In the genomic region with DNA sequence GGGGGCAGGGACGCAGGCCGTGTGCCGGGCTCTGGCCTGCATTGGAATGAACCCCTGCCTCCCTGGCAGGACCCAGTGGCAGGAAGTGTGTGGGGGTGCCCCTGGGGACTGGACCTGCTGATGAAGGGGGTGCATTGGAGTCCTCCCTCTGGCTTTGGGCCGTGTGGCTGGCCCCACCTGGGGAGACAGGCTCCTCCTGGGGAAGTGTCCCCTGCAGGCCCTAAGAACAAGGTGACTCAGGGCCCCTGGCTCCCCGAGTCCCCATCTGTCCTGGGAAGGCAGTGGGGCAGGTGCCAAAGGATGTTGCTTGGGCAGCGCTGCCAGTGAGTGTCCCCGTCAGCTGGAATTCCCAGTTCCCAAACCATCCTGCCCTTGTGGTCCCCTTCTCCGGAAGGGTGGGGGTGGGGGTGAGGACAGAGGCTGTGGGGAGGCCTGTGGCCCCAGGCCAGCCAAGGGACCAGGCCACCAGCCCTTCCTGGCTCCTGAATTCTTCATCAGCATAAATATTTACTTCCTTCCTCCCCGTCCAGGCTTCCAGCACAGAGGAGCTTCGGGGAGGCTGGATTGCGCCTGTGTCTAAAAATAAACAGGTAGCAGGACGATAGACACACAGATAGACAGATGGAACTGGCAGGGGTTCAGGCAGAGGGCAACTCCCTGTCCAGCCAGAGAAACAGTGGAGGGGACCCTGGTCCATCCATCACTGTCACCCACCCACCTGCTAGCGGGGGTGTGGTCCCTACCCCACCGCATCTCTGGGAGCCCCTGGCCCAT, we compare ENCODE assay signal across 9 cellular contexts. TPM values are rescaled to one million over a fixed set of nuclear protein-coding genes. Genes with fewer than 3 reads are reported as not detected.
DNase-seq lines count a peak whose midpoint lies in the region; ATAC-seq and TF ChIP-seq lines count a peak whose summit lies in the region.
"Had no signal": no experiment of that assay in that cellular context is flagged by ENCODE, and none has a peak within 500 bp of the region (broad histone marks: within the 10 kb centered on the region; RNA-seq: fewer than 3 reads in every experiment).

No MANE protein-coding gene starts in this region.

- no peak overlapping the region for H3K27ac Mint-ChIP-seq in central memory CD8-positive, alpha-beta T cell (ENCODE audit: low read depth)

- H3K4me3 ChIP-seq in HUES6 (ENCODE audit: low read depth, low read length) (peak overlapping the region; percentile 62; the same call in 1 of the 2 replicates), liver (ENCODE audit: low read depth in 1 of 3, low read length in 3 of 3) (no peak overlapping the region), stomach smooth muscle (ENCODE audit: low read length in 2 of 2) (peak overlapping the region; percentile 46 to 75)
- no peak overlapping the region for H3K4me3 ChIP-seq in effector memory CD4-positive, alpha-beta T cell (ENCODE audit: insufficient read depth, low read depth, low read length, poor library complexity, severe bottlenecking)

- no peaks in the 10 kb centered on the region for H3K27me3 ChIP-seq in HUES6 (ENCODE audit: control insufficient read depth, insufficient read depth, low read length)
- no peaks in the 10 kb centered on the region for H3K27me3 ChIP-seq in liver (ENCODE audit: control insufficient read depth in 4 of 4, insufficient read depth in 4 of 4, low read length in 3 of 4)
- H3K27me3 ChIP-seq in stomach smooth muscle (ENCODE audit: control insufficient read depth in 1 of 2, insufficient read depth in 2 of 2, low read length in 2 of 2), result no peaks in the 10 kb centered on the region
- H3K27me3 ChIP-seq in effector memory CD4-positive, alpha-beta T cell (replicated peaks; ENCODE audit: control insufficient read depth, insufficient read depth, low read length, poor library complexity, severe bottlenecking), result no peaks in the 10 kb centered on the region

- 52% methylated on average over 14 of the region's 14 CpGs for WGBS in liver

- H3K4me1 ChIP-seq in HUES6 (ENCODE audit: control insufficient read depth, insufficient read depth, low read length), result peaks cover 24% of the 10 kb centered on the region
- peaks cover 5 to 31% (median 11%) of the 10 kb centered on the region in 4 donors for H3K4me1 ChIP-seq in liver (ENCODE audit: control insufficient read depth in 4 of 4, insufficient read depth in 4 of 4, low read length in 3 of 4)
- H3K4me1 ChIP-seq in stomach smooth muscle (ENCODE audit: control insufficient read depth, insufficient read depth, low read length), result peaks cover 56% of the 10 kb centered on the region
- peaks cover 10% of the 10 kb centered on the region for H3K4me1 ChIP-seq in effector memory CD4-positive, alpha-beta T cell (ENCODE audit: control insufficient read depth, insufficient read depth, low read length, poor library complexity, severe bottlenecking)

- no peaks in the 10 kb centered on the region for H3K36me3 Mint-ChIP-seq in central memory CD8-positive, alpha-beta T cell (ENCODE audit: insufficient read depth)

- no peaks in the 10 kb centered on the region for H3K27me3 Mint-ChIP-seq in central memory CD8-positive, alpha-beta T cell

- no peak for TF ChIP-seq CTCF in liver (IDR thresholded peaks at IDR 0.05; ENCODE audit: low read depth, low read length, missing input control)

- 0 out of 2 replicates have a peak overlapping the region, but pooled peaks have one; percentile 40 for H3K27ac ChIP-seq in HUES6 (ENCODE audit: low read depth, low read length)
- peak overlapping the region; percentile 46 to 76 for H3K27ac ChIP-seq in liver (ENCODE audit: low read depth in 1 of 2, low read length in 2 of 2)
- peak overlapping the region; percentile 80 for H3K27ac ChIP-seq in stomach smooth muscle (ENCODE audit: low read length)
- no peak overlapping the region for H3K27ac ChIP-seq in effector memory CD4-positive, alpha-beta T cell (ENCODE audit: insufficient read depth, low read length, poor library complexity, severe bottlenecking)

- H3K4me3 Mint-ChIP-seq in central memory CD8-positive, alpha-beta T cell, result peak overlapping the region; percentile 65

- DNase-seq in central memory CD8-positive, alpha-beta T cell (ENCODE audit: low spot score in 2 of 2), result no peak
- DNase-seq in germinal center (ENCODE audit: low spot score) (no peak), GM19238 (ENCODE audit: insufficient read length, low spot score) (no peak)
- DNase-seq in effector memory CD4-positive, alpha-beta T cell, result no peak
- no peak for DNase-seq in activated CD8-positive, alpha-beta memory T cell treated with anti-CD3 and anti-CD28 coated beads, Interleukin-2, amount 50 U/mL, for 48 hours
- DNase-seq: NCI-H526 treated with DMSO at 0.1 percent for 48 hours had no signal

- TF ChIP-seq RAD21 in liver (IDR thresholded peaks at IDR 0.05), result no peak

- H3K9me3 Mint-ChIP-seq in central memory CD8-positive, alpha-beta T cell, result no peaks in the 10 kb centered on the region

- H3K36me3 ChIP-seq in HUES6 (ENCODE audit: control insufficient read depth, insufficient read depth, low read length) (peaks cover 10% of the 10 kb centered on the region; the same call in 1 of the 2 replicates), liver (ENCODE audit: control insufficient read depth in 4 of 4, insufficient read depth in 3 of 4, low read depth in 1 of 4, low read length in 3 of 4) (no peaks in the 10 kb centered on the region), stomach smooth muscle (ENCODE audit: control insufficient read depth in 2 of 2, insufficient read depth in 2 of 2, low read length in 2 of 2) (peaks cover 0 to 5% of the 10 kb centered on the region in 2 donors)
- no peaks in the 10 kb centered on the region for H3K36me3 ChIP-seq in effector memory CD4-positive, alpha-beta T cell (ENCODE audit: control insufficient read depth, insufficient read depth, low read length)

- H3K9ac ChIP-seq in HUES6 (ENCODE audit: low read length), result peak overlapping the region; percentile 37
- no peak overlapping the region for H3K9ac ChIP-seq in liver (ENCODE audit: low read depth in 1 of 2, low read length in 2 of 2)
- peak overlapping the region; percentile 68 for H3K9ac ChIP-seq in stomach smooth muscle (ENCODE audit: low read length in 2 of 2)

- no peak for ATAC-seq in central memory CD8-positive, alpha-beta T cell (replicated peaks; ENCODE audit: extremely low read depth, poor library complexity, severe bottlenecking)

- 0 out of 2 replicates have a peak, but pooled peaks cover 2% of the 10 kb centered on the region for H3K9me3 ChIP-seq in HUES6 (ENCODE audit: control insufficient read depth, insufficient read depth, low read depth, low read length)
- H3K9me3 ChIP-seq in liver (ENCODE audit: control insufficient read depth in 4 of 4, low read length in 3 of 4), result no peaks in the 10 kb centered on the region
- H3K9me3 ChIP-seq in stomach smooth muscle (ENCODE audit: control insufficient read depth in 2 of 2, low read length in 2 of 2), result no peaks in the 10 kb centered on the region
- no peaks in the 10 kb centered on the region for H3K9me3 ChIP-seq in effector memory CD4-positive, alpha-beta T cell (ENCODE audit: control insufficient read depth, low read length)

- no peaks in the 10 kb centered on the region for H3K4me1 Mint-ChIP-seq in central memory CD8-positive, alpha-beta T cell

TF ChIP-seq in liver, 16 proteins besides CTCF, POLR2A, EP300 and RAD21 (continues in another document):
- TF ChIP-seq EGR1 (IDR thresholded peaks at IDR 0.05; ENCODE audit: low read depth in 2 of 2) (no peak), NR2F2 (IDR thresholded peaks at IDR 0.05) (no peak), GABPA (IDR thresholded peaks at IDR 0.05 in 1 of 2, conservative IDR thresholded peaks at IDR 0.05 in 1 of 2) (no peak), HNF4A (conservative IDR thresholded peaks at IDR 0.05) (no peak)
- TF ChIP-seq, protein P1, sequence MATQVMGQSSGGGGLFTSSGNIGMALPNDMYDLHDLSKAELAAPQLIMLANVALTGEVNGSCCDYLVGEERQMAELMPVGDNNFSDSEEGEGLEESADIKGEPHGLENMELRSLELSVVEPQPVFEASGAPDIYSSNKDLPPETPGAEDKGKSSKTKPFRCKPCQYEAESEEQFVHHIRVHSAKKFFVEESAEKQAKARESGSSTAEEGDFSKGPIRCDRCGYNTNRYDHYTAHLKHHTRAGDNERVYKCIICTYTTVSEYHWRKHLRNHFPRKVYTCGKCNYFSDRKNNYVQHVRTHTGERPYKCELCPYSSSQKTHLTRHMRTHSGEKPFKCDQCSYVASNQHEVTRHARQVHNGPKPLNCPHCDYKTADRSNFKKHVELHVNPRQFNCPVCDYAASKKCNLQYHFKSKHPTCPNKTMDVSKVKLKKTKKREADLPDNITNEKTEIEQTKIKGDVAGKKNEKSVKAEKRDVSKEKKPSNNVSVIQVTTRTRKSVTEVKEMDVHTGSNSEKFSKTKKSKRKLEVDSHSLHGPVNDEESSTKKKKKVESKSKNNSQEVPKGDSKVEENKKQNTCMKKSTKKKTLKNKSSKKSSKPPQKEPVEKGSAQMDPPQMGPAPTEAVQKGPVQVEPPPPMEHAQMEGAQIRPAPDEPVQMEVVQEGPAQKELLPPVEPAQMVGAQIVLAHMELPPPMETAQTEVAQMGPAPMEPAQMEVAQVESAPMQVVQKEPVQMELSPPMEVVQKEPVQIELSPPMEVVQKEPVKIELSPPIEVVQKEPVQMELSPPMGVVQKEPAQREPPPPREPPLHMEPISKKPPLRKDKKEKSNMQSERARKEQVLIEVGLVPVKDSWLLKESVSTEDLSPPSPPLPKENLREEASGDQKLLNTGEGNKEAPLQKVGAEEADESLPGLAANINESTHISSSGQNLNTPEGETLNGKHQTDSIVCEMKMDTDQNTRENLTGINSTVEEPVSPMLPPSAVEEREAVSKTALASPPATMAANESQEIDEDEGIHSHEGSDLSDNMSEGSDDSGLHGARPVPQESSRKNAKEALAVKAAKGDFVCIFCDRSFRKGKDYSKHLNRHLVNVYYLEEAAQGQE (IDR thresholded peaks at IDR 0.05), result no peak

RNA-seq across cellular contexts. Expression of gene GLIS2, which starts 12.9 kb away (rescaled TPM):
- total RNA-seq in liver, result 1 to 10 TPM; 1.0 to 1.2 TPM
- 1 to 10 TPM in 1 of 2 donors, under 1 TPM in 1; 0.68 to 1.4 TPM for polyA plus RNA-seq in liver

RNA-seq across cellular contexts. Expression of gene PAM16, which starts 22.4 kb away (rescaled TPM):
- total RNA-seq in liver, result 10 to 100 TPM; 14.0 to 23.8 TPM
- polyA plus RNA-seq in liver, result 10 to 100 TPM; 35.3 to 70.5 TPM

RNA-seq across cellular contexts. Expression of gene VASN, which starts 42.9 kb away (rescaled TPM):
- 10 to 100 TPM; 19.7 to 22.7 TPM for total RNA-seq in liver
- polyA plus RNA-seq in liver, result 10 to 100 TPM in 1 of 2 donors, 1 to 10 TPM in 1; 6.2 to 26.9 TPM

RNA-seq across cellular contexts. Expression of gene TFAP4, which starts 55.9 kb away (rescaled TPM):
- total RNA-seq in liver, result 1 to 10 TPM; 2.8 to 3.8 TPM
- 1 to 10 TPM; 1.5 to 3.5 TPM for polyA plus RNA-seq in liver

Comparison
In these comparisons a context has a peak if more than half of its experiments do, and no peak if none do; other contexts are left out.
1. H3K4me3 ChIP-seq: peak in HUES6 (single experiment) and stomach smooth muscle (2 of 2); none in liver (0 of 3) and effector memory CD4-positive, alpha-beta T cell (single experiment).
2. H3K9ac ChIP-seq: peak in HUES6 (single experiment) and stomach smooth muscle (2 of 2); none in liver (0 of 2).